In genomic region chr2:188519133-188519532, GRCh38 we compare ENCODE assay signal across 22 cellular contexts.
A peak's percentile ranks its signal among the peaks of the same experiment; 100 is the strongest.
DNase-seq lines count a peak whose midpoint lies in the region; ATAC-seq, FAIRE-seq and TF ChIP-seq lines count a peak whose summit lies in the region.
"Had no signal": no experiment of that assay in that cellular context is flagged by ENCODE, and none has a peak within 500 bp of the region (broad histone marks: within the 10 kb centered on the region; RNA-seq: fewer than 3 reads in every experiment).

No MANE protein-coding gene starts in this region.

- H2AK9ac ChIP-seq in IMR-90 (replicated peaks; ENCODE audit: low read depth, low read length, poor library complexity), result no peak overlapping the region

- 0 out of 2 replicates have a peak overlapping the region, but pooled peaks have one; percentile 31 for H4K91ac ChIP-seq in IMR-90 (ENCODE audit: insufficient read depth, low read depth, low read length)

- no peak overlapping the region for H3K23ac ChIP-seq in IMR-90 (ENCODE audit: low read depth, low read length)

- in situ Hi-C loops in IMR-90 (cut with MboI; ENCODE audit: low sequenced_read_pairs), result no loop called here

- CTCF ChIA-PET in IMR-90 (lab: Yijun Ruan, JAX) (interaction anchor here (0.5 kb wide), 1 partner anchor 53 kb away, joined by 7 read pairs; no protein-coding TSS in a partner anchor), endothelial cell of umbilical vein (lab: Charles Lee) (interaction anchor here (1.0 to 2.2 kb wide), 10 partner anchors 227 to 1019 kb away, joined by 3 to 10 read pairs (median 4); partner anchors contain the start of gene GULP1)

- no peaks in the 10 kb centered on the region for H4K20me1 ChIP-seq in IMR-90 (ENCODE audit: insufficient read depth, low read length)
- no peaks in the 10 kb centered on the region for H4K20me1 ChIP-seq in endothelial cell of umbilical vein (replicated peaks; ENCODE audit: control insufficient read depth, extremely low read depth, insufficient read depth, low read length)
- H4K20me1 ChIP-seq: BLaER1 had no signal

- H3K9ac ChIP-seq in IMR-90 (ENCODE audit: low read depth, low read length) (no peak overlapping the region; the same call in 1 of the 2 replicates), endothelial cell of umbilical vein (replicated peaks; ENCODE audit: extremely low read depth, insufficient read depth, low read length) (no peak overlapping the region)
- H3K9ac ChIP-seq: BLaER1 had no signal

- peak; percentile 51 for ATAC-seq in IMR-90 (ENCODE audit: low read depth)
- ATAC-seq: left colon; naive thymus-derived CD8-positive, alpha-beta T cell; sciatic nerve; WTC11 had no signal

- peak overlapping the region; percentile 34; the same call in 1 of the 3 replicates for H2BK15ac ChIP-seq in IMR-90 (ENCODE audit: low read depth, low read length)

- no peaks in the 10 kb centered on the region for H3K36me3 Mint-ChIP-seq in activated T-helper 2 cell treated with anti-CD3 and anti-CD28 coated beads, Interferon-gamma antibody, Interleukin-2, Interleukin-4, amounts not matched to agents 10 μg/mL and 5 μg/mL and 100 μg/mL, durations not matched to agents 14 hours and 24 hours and 36 hours (ENCODE audit: low read depth)
- H3K36me3 Mint-ChIP-seq: naive thymus-derived CD8-positive, alpha-beta T cell had no signal

- no peak for TF ChIP-seq RAD21 in IMR-90 (IDR thresholded peaks at IDR 0.05; ENCODE audit: low read length)

- DNase-seq in A172 (ENCODE audit: low spot score), result peak; percentile 36
- DNase-seq in IMR-90, result peak; percentile 70
- DNase-seq in endothelial cell of umbilical vein (ENCODE audit: low read depth, low spot score), result peak; percentile 58
- DNase-seq in iris pigment epithelial cell (ENCODE audit: low read depth), result peak; percentile 59
- no peak for DNase-seq in tibial artery
- DNase-seq in MG63, result no peak
- DNase-seq in SKM-1 treated with dmso at 0.1 percent for 144 hours (lab: John Stamatoyannopoulos, UW; ENCODE audit: unreplicated experiment), result no peak
- no peak for DNase-seq in activated T-helper 2 cell treated with anti-CD3 and anti-CD28 coated beads, Interferon-gamma antibody, Interleukin-2, Interleukin-4, amounts not matched to agents 10 μg/mL and 5 μg/mL and 100 μg/mL, durations not matched to agents 14 hours and 24 hours and 36 hours (ENCODE audit: low spot score)
- DNase-seq: activated CD4-positive, alpha-beta T cell treated with anti-CD3 and anti-CD28 coated beads, Interleukin-2, amount 50 U/mL, for 4 hours; activated effector memory CD4-positive, alpha-beta T cell treated with anti-CD3 and anti-CD28 coated beads, Interleukin-2, amount 50 U/mL, for 16 hours; Caco-2; cortex of kidney; DMS79 treated with DMSO at 0.1 percent for 48 hours; GOT3; left colon; naive thymus-derived CD8-positive, alpha-beta T cell; NCI-H146; NCI-H524 treated with DMSO at 0.1 percent for 48 hours; posterior cingulate gyrus had no signal

- peaks cover 5 to 26% of the 10 kb centered on the region in 2 experiments; a peak in 2 of 4 replicates for H3K79me1 ChIP-seq in IMR-90 (ENCODE audit: low read depth in 1 of 2, low read length in 2 of 2)

- H3K14ac ChIP-seq in IMR-90 (replicated peaks; ENCODE audit: low read depth, low read length), result peak overlapping the region; percentile 58; the same call in 1 of the 2 replicates

- H3K4me2 ChIP-seq in IMR-90 (ENCODE audit: low read depth, low read length) (no peak overlapping the region), endothelial cell of umbilical vein (ENCODE audit: insufficient read depth, low read length) (peak overlapping the region; percentile 40)
- H3K4me2 ChIP-seq: BLaER1 had no signal

- H3K4me1 ChIP-seq in IMR-90 (ENCODE audit: control insufficient read depth, insufficient read depth, low read length) (peaks cover 9% of the 10 kb centered on the region; the same call in 1 of the 2 replicates), endothelial cell of umbilical vein (ENCODE audit: control insufficient read depth, extremely low read depth, insufficient read depth, low read length) (peaks cover 18% of the 10 kb centered on the region), tibial artery (peaks cover 0 to 32% (median 2%) of the 10 kb centered on the region in 4 donors)
- H3K4me1 ChIP-seq: BLaER1, Caco-2 had no signal

- no peak overlapping the region for H2AK5ac ChIP-seq in IMR-90 (ENCODE audit: low read depth, low read length)

- H3K79me2 ChIP-seq in endothelial cell of umbilical vein (ENCODE audit: control insufficient read depth, insufficient read depth, low read length), result no peaks in the 10 kb centered on the region

- intact Hi-C loops in IMR-90 (cut with micrococcal nuclease) (loop anchor here (10.0 kb wide), 1 partner anchor 1654 kb away; no protein-coding TSS in a partner anchor), endothelial cell of umbilical vein (cut with micrococcal nuclease) (no loop called here), tibial artery (cut with DNase I; ENCODE audit: low total_unique reads) (loop anchor here (10.0 kb wide), 1 partner anchor 934 kb away; no protein-coding TSS in a partner anchor)
- intact Hi-C loops in activated T-helper 2 cell treated with anti-CD3 and anti-CD28 coated beads, Interferon-gamma antibody, Interleukin-2, Interleukin-4, amounts not matched to agents 10 μg/mL and 5 μg/mL and 100 μg/mL, durations not matched to agents 14 hours and 24 hours and 36 hours (cut with micrococcal nuclease), result no loop called here

- H3K9me3 ChIP-seq in IMR-90 (ENCODE audit: control insufficient read depth, insufficient read depth, low read length), result no peaks in the 10 kb centered on the region
- no peaks in the 10 kb centered on the region for H3K9me3 ChIP-seq in endothelial cell of umbilical vein (replicated peaks; ENCODE audit: control insufficient read depth, insufficient read depth, low read length)
- no peaks in the 10 kb centered on the region for H3K9me3 ChIP-seq in tibial artery
- no peaks in the 10 kb centered on the region for H3K9me3 ChIP-seq in MG63
- H3K9me3 ChIP-seq: BLaER1, Caco-2 had no signal

- H2BK120ac ChIP-seq in IMR-90 (ENCODE audit: low read depth, low read length), result peak overlapping the region; percentile 35; the same call in 1 of the 2 replicates

- H2BK20ac ChIP-seq in IMR-90 (ENCODE audit: low read depth, low read length), result no peak overlapping the region

- FAIRE-seq in endothelial cell of umbilical vein (lab: Jason Lieb, UNC), result peak; percentile 66

- H3K18ac ChIP-seq in IMR-90 (ENCODE audit: low read depth, low read length), result peak overlapping the region; percentile 45; the same call in 1 of the 2 replicates

- TF ChIP-seq CTCF in IMR-90 (conservative IDR thresholded peaks at IDR 0.05; ENCODE audit: low read depth, low read length) (no peak), endothelial cell of umbilical vein (IDR thresholded peaks at IDR 0.05; ENCODE audit: extremely low read depth in 1 of 2, insufficient read depth in 1 of 2, low read depth in 1 of 2, low read length in 2 of 2) (no peak), tibial artery (IDR thresholded peaks at IDR 0.05) (no peak)

- POLR2A ChIA-PET in IMR-90 (lab: Charles Lee; ENCODE audit: unreplicated experiment) (interaction anchor here (0.5 kb wide), 1 partner anchor 137 kb away, joined by 4 read pairs; no protein-coding TSS in a partner anchor), endothelial cell of umbilical vein (lab: Charles Lee) (interaction anchor here (1.1 kb wide), 1 partner anchor 909 kb away, joined by 3 read pairs; no protein-coding TSS in a partner anchor)

- H3K4me3 ChIP-seq in IMR-90 (ENCODE audit: insufficient read depth, low read depth, low read length), result no peak overlapping the region
- no peak overlapping the region for H3K4me3 ChIP-seq in endothelial cell of umbilical vein (replicated peaks in 1 of 3; ENCODE audit: insufficient read depth in 1 of 3, low read depth in 1 of 3, low read length in 3 of 3)
- H3K4me3 ChIP-seq in tibial artery, result no peak overlapping the region
- no peak overlapping the region for H3K4me3 ChIP-seq in MG63
- H3K4me3 ChIP-seq: BLaER1 had no signal

- H2BK5ac ChIP-seq in IMR-90 (ENCODE audit: low read depth, low read length, poor library complexity, severe bottlenecking), result peak overlapping the region; percentile 84

- no peak overlapping the region for H3K56ac ChIP-seq in IMR-90 (ENCODE audit: extremely low read depth, insufficient read depth, low read length)

- BruUV-seq in IMR-90 (replicated peaks; lab: Mats Ljungman, UMichigan), result no TSS peak
- BruUV-seq in endothelial cell of umbilical vein (replicated peaks; lab: Mats Ljungman, UMichigan), result no TSS peak

- TF ChIP-seq POLR2A in IMR-90 (IDR thresholded peaks at IDR 0.05; ENCODE audit: low read depth, low read length) (no peak), endothelial cell of umbilical vein (IDR thresholded peaks at IDR 0.05; ENCODE audit: low read depth, low read length) (no peak)

- no peak overlapping the region for H3K4me3 Mint-ChIP-seq in activated T-helper 2 cell treated with anti-CD3 and anti-CD28 coated beads, Interferon-gamma antibody, Interleukin-2, Interleukin-4, amounts not matched to agents 10 μg/mL and 5 μg/mL and 100 μg/mL, durations not matched to agents 14 hours and 24 hours and 36 hours (ENCODE audit: low read depth)
- H3K4me3 Mint-ChIP-seq: naive thymus-derived CD8-positive, alpha-beta T cell; WTC11 had no signal

- dilution Hi-C loops in IMR-90 (cut with HindIII; ENCODE audit: low sequenced_read_pairs, unreplicated experiment), result no loop called here
- dilution Hi-C loops in endothelial cell of umbilical vein (cut with MboI; ENCODE audit: extremely low pct_ligation_motif_present, low sequenced_read_pairs), result no loop called here

- H3K4ac ChIP-seq in IMR-90 (ENCODE audit: low read depth, low read length), result no peak overlapping the region; the same call in 1 of the 2 replicates

- H3K36me3 ChIP-seq in IMR-90 (ENCODE audit: control insufficient read depth, insufficient read depth, low read length) (no peaks in the 10 kb centered on the region), endothelial cell of umbilical vein (ENCODE audit: control insufficient read depth in 2 of 2, extremely low read depth in 1 of 2, insufficient read depth in 2 of 2, low read length in 2 of 2) (no peaks in the 10 kb centered on the region), tibial artery (no peaks in the 10 kb centered on the region), MG63 (no peaks in the 10 kb centered on the region; the same call in 1 of the 2 replicates)
- H3K36me3 ChIP-seq: BLaER1 had no signal

- no peaks in the 10 kb centered on the region for H3K27me3 Mint-ChIP-seq in activated T-helper 2 cell treated with anti-CD3 and anti-CD28 coated beads, Interferon-gamma antibody, Interleukin-2, Interleukin-4, amounts not matched to agents 10 μg/mL and 5 μg/mL and 100 μg/mL, durations not matched to agents 14 hours and 24 hours and 36 hours (ENCODE audit: low read depth)

- 0 out of 2 replicates have a peak, but pooled peaks cover 7% of the 10 kb centered on the region for H3K9me1 ChIP-seq in IMR-90 (ENCODE audit: insufficient read depth, low read length)
- H3K9me1 ChIP-seq in endothelial cell of umbilical vein (replicated peaks; ENCODE audit: control insufficient read depth, extremely low read depth, insufficient read depth, low read length), result no peaks in the 10 kb centered on the region

- H4K5ac ChIP-seq in IMR-90 (ENCODE audit: low read depth, low read length), result no peak overlapping the region

- H3K27me3 ChIP-seq in IMR-90 (ENCODE audit: control insufficient read depth, insufficient read depth, low read length) (no peaks in the 10 kb centered on the region), endothelial cell of umbilical vein (ENCODE audit: control insufficient read depth in 2 of 2, insufficient read depth in 2 of 2, low read length in 2 of 2) (no peaks in the 10 kb centered on the region), tibial artery (no peaks in the 10 kb centered on the region), MG63 (no peaks in the 10 kb centered on the region)
- H3K27me3 ChIP-seq: BLaER1 had no signal

- H2AFZ ChIP-seq in IMR-90 (replicated peaks; ENCODE audit: low read length, poor library complexity) (no peak overlapping the region), endothelial cell of umbilical vein (ENCODE audit: low read depth, low read length) (no peak overlapping the region)

- no peak overlapping the region for H3K27ac Mint-ChIP-seq in activated T-helper 2 cell treated with anti-CD3 and anti-CD28 coated beads, Interferon-gamma antibody, Interleukin-2, Interleukin-4, amounts not matched to agents 10 μg/mL and 5 μg/mL and 100 μg/mL, durations not matched to agents 14 hours and 24 hours and 36 hours
- H3K27ac Mint-ChIP-seq: naive thymus-derived CD8-positive, alpha-beta T cell; WTC11 had no signal

- no peaks in the 10 kb centered on the region for H3K9me3 Mint-ChIP-seq in activated T-helper 2 cell treated with anti-CD3 and anti-CD28 coated beads, Interferon-gamma antibody, Interleukin-2, Interleukin-4, amounts not matched to agents 10 μg/mL and 5 μg/mL and 100 μg/mL, durations not matched to agents 14 hours and 24 hours and 36 hours
- H3K9me3 Mint-ChIP-seq: naive thymus-derived CD8-positive, alpha-beta T cell had no signal

- peak overlapping the region in 1 of 2 experiments; percentile 59; a peak in 1 of 4 replicates for H4K8ac ChIP-seq in IMR-90 (ENCODE audit: low read depth in 2 of 2, low read length in 2 of 2)

- H3K27ac ChIP-seq in IMR-90 (ENCODE audit: insufficient read depth, low read length), result no peak overlapping the region
- H3K27ac ChIP-seq in endothelial cell of umbilical vein (ENCODE audit: insufficient read depth, low read depth, low read length), result no peak overlapping the region
- no peak overlapping the region for H3K27ac ChIP-seq in tibial artery
- H3K27ac ChIP-seq: BLaER1 had no signal

- no peaks in the 10 kb centered on the region for H3K4me1 Mint-ChIP-seq in activated T-helper 2 cell treated with anti-CD3 and anti-CD28 coated beads, Interferon-gamma antibody, Interleukin-2, Interleukin-4, amounts not matched to agents 10 μg/mL and 5 μg/mL and 100 μg/mL, durations not matched to agents 14 hours and 24 hours and 36 hours (ENCODE audit: low read depth)
- H3K4me1 Mint-ChIP-seq: naive thymus-derived CD8-positive, alpha-beta T cell had no signal

Comparison
In these comparisons a context has a peak if more than half of its experiments do, and no peak if none do; other contexts are left out.
1. DNase-seq: peak in A172 (single experiment), IMR-90 (single experiment), endothelial cell of umbilical vein (single experiment) and iris pigment epithelial cell (single experiment); none in tibial artery (0 of 2), MG63 (single experiment), SKM-1 treated with dmso at 0.1 percent for 144 hours (single experiment) and activated T-helper 2 cell treated with anti-CD3 and anti-CD28 coated beads, Interferon-gamma antibody, Interleukin-2, Interleukin-4, amounts not matched to agents 10 μg/mL and 5 μg/mL and 100 μg/mL, durations not matched to agents 14 hours and 24 hours and 36 hours (single experiment).
2. intact Hi-C loops: an anchor here in IMR-90 (10.0 kb wide) and tibial artery (10.0 kb wide); none called in endothelial cell of umbilical vein and activated T-helper 2 cell treated with anti-CD3 and anti-CD28 coated beads, Interferon-gamma antibody, Interleukin-2, Interleukin-4, amounts not matched to agents 10 μg/mL and 5 μg/mL and 100 μg/mL, durations not matched to agents 14 hours and 24 hours and 36 hours.